In genomic region chr14:31189346-31190219, GRCh38 we compare ENCODE assay signal across 1 cellular context.
TF ChIP-seq lines count a peak whose summit lies in the region.

No MANE protein-coding gene starts in this region.

TF ChIP-seq in HepG2, 621 proteins besides CTCF, POLR2A, EP300 and RAD21 (continued from another document and continues in another):
- no peak for TF ChIP-seq ZNF646 (CRISPR knock-in tag; IDR thresholded peaks at IDR 0.05)
- no peak for TF ChIP-seq ZNF484 (CRISPR knock-in tag; IDR thresholded peaks at IDR 0.05; ENCODE audit: borderline replicate concordance, low read depth)
- TF ChIP-seq ETV6 (CRISPR knock-in tag; conservative IDR thresholded peaks at IDR 0.05): no peak
- TF ChIP-seq ZNF232 (CRISPR knock-in tag; IDR thresholded peaks at IDR 0.05; ENCODE audit: borderline replicate concordance): no peak
- peak; percentile 83; the same call in 1 of the 2 replicates for TF ChIP-seq ZNF557 (CRISPR knock-in tag; IDR thresholded peaks at IDR 0.05)
- TF ChIP-seq ZNF33B (CRISPR knock-in tag; IDR thresholded peaks at IDR 0.05): no peak
- TF ChIP-seq CHD2 (IDR thresholded peaks at IDR 0.05; ENCODE audit: low read depth, low read length): no peak
- TF ChIP-seq ZBTB25 (CRISPR knock-in tag; IDR thresholded peaks at IDR 0.05): no peak
- no peak for TF ChIP-seq FOSL1 (CRISPR knock-in tag; IDR thresholded peaks at IDR 0.05; ENCODE audit: borderline replicate concordance)
- no peak for TF ChIP-seq ZEB1 (IDR thresholded peaks at IDR 0.05; ENCODE audit: insufficient replicate concordance, low read depth)
- no peak for TF ChIP-seq MYC (CRISPR knock-in tag; IDR thresholded peaks at IDR 0.05; ENCODE audit: borderline replicate concordance)
- TF ChIP-seq ZSCAN30 (CRISPR knock-in tag; IDR thresholded peaks at IDR 0.05): no peak
- TF ChIP-seq PHB2 (IDR thresholded peaks at IDR 0.05; ENCODE audit: partially characterized antibody): no peak
- TF ChIP-seq ZNF674 (CRISPR knock-in tag; IDR thresholded peaks at IDR 0.05; ENCODE audit: low read depth): no peak
- TF ChIP-seq CREB3 (CRISPR knock-in tag; IDR thresholded peaks at IDR 0.05): 0 out of 2 replicates have a peak, but pooled peaks have one; percentile 17
- peak; percentile 56; the same call in 1 of the 2 replicates for TF ChIP-seq ZNF44 (CRISPR knock-in tag; IDR thresholded peaks at IDR 0.05)
- TF ChIP-seq ZNF142 (CRISPR knock-in tag; IDR thresholded peaks at IDR 0.05): 0 out of 2 replicates have a peak, but pooled peaks have one; percentile 58
- TF ChIP-seq MEIS2 (CRISPR knock-in tag; IDR thresholded peaks at IDR 0.05): no peak
- TF ChIP-seq RFXANK (CRISPR knock-in tag; IDR thresholded peaks at IDR 0.05): no peak
- peak; percentile 35; the same call in 1 of the 2 replicates for TF ChIP-seq KDM5B (CRISPR knock-in tag; IDR thresholded peaks at IDR 0.05; ENCODE audit: borderline replicate concordance)
- TF ChIP-seq ZNF562 (CRISPR knock-in tag; IDR thresholded peaks at IDR 0.05; ENCODE audit: borderline replicate concordance): no peak
- peak; percentile 40; the same call in 1 of the 2 replicates for TF ChIP-seq ZSCAN12 (CRISPR knock-in tag; IDR thresholded peaks at IDR 0.05)
- TF ChIP-seq TFDP2 (CRISPR knock-in tag; IDR thresholded peaks at IDR 0.05): no peak
- TF ChIP-seq BRF2 (CRISPR knock-in tag; IDR thresholded peaks at IDR 0.05): 0 out of 2 replicates have a peak, but pooled peaks have one; percentile 28
- TF ChIP-seq ZNF709 (CRISPR knock-in tag; IDR thresholded peaks at IDR 0.05): no peak
- no peak for TF ChIP-seq ZMAT5 (CRISPR knock-in tag; IDR thresholded peaks at IDR 0.05; ENCODE audit: borderline replicate concordance, low read depth)
- 0 out of 2 replicates have a peak, but pooled peaks have one; percentile 30 for TF ChIP-seq POLR2G (IDR thresholded peaks at IDR 0.05; ENCODE audit: low read depth, low read length)
- 0 out of 2 replicates have a peak, but pooled peaks have one; percentile 23 for TF ChIP-seq HNF1B (CRISPR knock-in tag; IDR thresholded peaks at IDR 0.05)
- TF ChIP-seq FUBP1 (CRISPR knock-in tag; IDR thresholded peaks at IDR 0.05; ENCODE audit: borderline replicate concordance): no peak
